15 cellular contexts compared by ENCODE assay signal in genomic region chr1:151210830-151211229, GRCh38. TPM values are rescaled to one million over a fixed set of nuclear protein-coding genes. Genes with fewer than 3 reads are reported as not detected.
DNase-seq lines count a peak whose midpoint lies in the region; ATAC-seq and TF ChIP-seq lines count a peak whose summit lies in the region.
"Had no signal": no experiment of that assay in that cellular context is flagged by ENCODE, and none has a peak within 500 bp of the region (broad histone marks: within the 10 kb centered on the region; RNA-seq: fewer than 3 reads in every experiment).

No MANE protein-coding gene starts in this region.

- H3K79me2 ChIP-seq in SK-N-SH (ENCODE audit: insufficient read depth) (peaks cover 100% of the 10 kb centered on the region), osteoblast (ENCODE audit: insufficient read depth, low read length) (peaks cover 99% of the 10 kb centered on the region), neural progenitor cell (ENCODE audit: low read depth) (peaks cover 100% of the 10 kb centered on the region)

- H2AFZ ChIP-seq in SK-N-SH (ENCODE audit: low read depth), result no peak overlapping the region
- no peak overlapping the region for H2AFZ ChIP-seq in osteoblast (ENCODE audit: low read length)
- no peak overlapping the region for H2AFZ ChIP-seq in neural progenitor cell (replicated peaks)

- H3K4me2 ChIP-seq in SK-N-SH (no peak overlapping the region), osteoblast (ENCODE audit: insufficient read depth, low read length) (no peak overlapping the region), neural progenitor cell (no peak overlapping the region)

- no peak for DNase-seq in SK-N-SH
- peak; percentile 19 for DNase-seq in NCI-H2227 treated with DMSO at 0.1 percent for 48 hours (lab: John Stamatoyannopoulos, UW)
- DNase-seq in astrocyte of the spinal cord (ENCODE audit: low read depth, low spot score), result peak; percentile 12
- DNase-seq in osteoblast (ENCODE audit: insufficient read length, low spot score, missing footprints), result peak; percentile 68
- DNase-seq in neural progenitor cell (ENCODE audit: low spot score), result no peak
- DNase-seq: anterior cingulate cortex, NCI-H2029 treated with DMSO at 0.1 percent for 48 hours, NCI-H774, SHP77 had no signal

- POLR2A ChIA-PET in SK-N-SH (lab: Yijun Ruan, JAX), result no interaction called here

- H3K4me3 ChIP-seq in SK-N-SH (ENCODE audit: low read depth in 2 of 2, low read length in 1 of 2) (no peak overlapping the region), astrocyte of the spinal cord (ENCODE audit: low read depth, low read length) (no peak overlapping the region), osteoblast (ENCODE audit: insufficient read depth, low read length) (no peak overlapping the region), neural progenitor cell (no peak overlapping the region)
- H3K4me3 ChIP-seq: HAP-1, skin epidermis had no signal

- ATAC-seq in SK-N-SH treated with all-trans-retinoic acid at 6 μM for 48 hours, result peak; percentile 67
- ATAC-seq in HG02588 (IDR thresholded peaks at IDR 0.05; ENCODE audit: unreplicated experiment), result no peak
- ATAC-seq in HG03520 (IDR thresholded peaks at IDR 0.05; ENCODE audit: unreplicated experiment), result no peak

- H4K20me1 ChIP-seq in SK-N-SH (ENCODE audit: insufficient read depth) (peaks cover 76% of the 10 kb centered on the region), osteoblast (ENCODE audit: insufficient read depth, low read length) (peaks cover 58% of the 10 kb centered on the region), neural progenitor cell (ENCODE audit: low read depth) (peaks cover 94% of the 10 kb centered on the region)

- no peak for TF ChIP-seq EP300 in SK-N-SH (IDR thresholded peaks at IDR 0.05; ENCODE audit: borderline replicate concordance in 1 of 2, low read depth in 1 of 2, low read length in 1 of 2)

- H3K36me3 ChIP-seq in SK-N-SH (replicated peaks in 1 of 2; ENCODE audit: control insufficient read depth in 1 of 2, insufficient read depth in 2 of 2, low read length in 1 of 2) (peaks cover 4 to 60% of the 10 kb centered on the region in 2 experiments), osteoblast (ENCODE audit: insufficient read depth, low read length) (peaks cover 53% of the 10 kb centered on the region), neural progenitor cell (peaks cover 4% of the 10 kb centered on the region)

- no peaks in the 10 kb centered on the region for H3K9me2 ChIP-seq in SK-N-SH

- H3K4me3 Mint-ChIP-seq in neural progenitor cell, result no peak overlapping the region
- H3K4me3 Mint-ChIP-seq: stimulated activated naive CD8-positive, alpha-beta T cell treated with anti-CD3 and anti-CD28 coated beads, Interleukin-15, Interleukin-2, amounts not matched to agents 100 ng/mL and 50 ng/mL, for 24 hours had no signal

- H3K27ac Mint-ChIP-seq in neural progenitor cell, result no peak overlapping the region
- H3K27ac Mint-ChIP-seq: stimulated activated naive CD8-positive, alpha-beta T cell treated with anti-CD3 and anti-CD28 coated beads, Interleukin-15, Interleukin-2, amounts not matched to agents 100 ng/mL and 50 ng/mL, for 24 hours had no signal

- 0 out of 4 replicates have a peak overlapping the region, but pooled peaks of 1 of the 2 experiments have one; percentile 13 for H3K27ac ChIP-seq in SK-N-SH (ENCODE audit: low read depth in 2 of 2, low read length in 1 of 2)
- peak overlapping the region; percentile 53 for H3K27ac ChIP-seq in osteoblast (ENCODE audit: low read depth, low read length)
- H3K27ac ChIP-seq in neural progenitor cell, result no peak overlapping the region
- H3K27ac ChIP-seq: skin epidermis had no signal

- no peaks in the 10 kb centered on the region for H3K27me3 ChIP-seq in SK-N-SH (ENCODE audit: insufficient read depth)
- no peaks in the 10 kb centered on the region for H3K27me3 ChIP-seq in osteoblast (ENCODE audit: insufficient read depth, low read length)
- H3K27me3 ChIP-seq in neural progenitor cell, result no peaks in the 10 kb centered on the region

- H3F3A ChIP-seq in SK-N-SH (replicated peaks; ENCODE audit: insufficient read depth), result peaks cover 21% of the 10 kb centered on the region
- H3F3A ChIP-seq in neural progenitor cell (ENCODE audit: low read depth), result peaks cover 9% of the 10 kb centered on the region

- no peak overlapping the region for H3K9ac ChIP-seq in SK-N-SH
- no peak overlapping the region for H3K9ac ChIP-seq in neural progenitor cell

- in situ Hi-C loops in astrocyte of the spinal cord (cut with HindIII; ENCODE audit: low sequenced_read_pairs), result no loop called here

- H3K9me3 ChIP-seq in SK-N-SH, result no peaks in the 10 kb centered on the region
- H3K9me3 ChIP-seq in osteoblast (ENCODE audit: low read depth, low read length), result no peaks in the 10 kb centered on the region
- H3K9me3 ChIP-seq in neural progenitor cell (ENCODE audit: low read depth), result no peaks in the 10 kb centered on the region
- H3K9me3 ChIP-seq: HAP-1 had no signal

- H3K4me1 ChIP-seq in SK-N-SH (ENCODE audit: control insufficient read depth in 1 of 2, insufficient read depth in 2 of 2, low read depth in 1 of 2, low read length in 1 of 2) (no peaks in the 10 kb centered on the region), osteoblast (ENCODE audit: insufficient read depth, low read length) (peaks cover 5% of the 10 kb centered on the region), neural progenitor cell (no peaks in the 10 kb centered on the region)
- H3K4me1 ChIP-seq: HAP-1 had no signal

- no peak for TF ChIP-seq CTCF in SK-N-SH (IDR thresholded peaks at IDR 0.05)
- no peak for TF ChIP-seq CTCF in astrocyte of the spinal cord (IDR thresholded peaks at IDR 0.05; ENCODE audit: low read depth, low read length)
- no peak for TF ChIP-seq CTCF in osteoblast (IDR thresholded peaks at IDR 0.05; ENCODE audit: extremely low read depth, low read depth, low read length)
- no peak for TF ChIP-seq CTCF in neural progenitor cell (IDR thresholded peaks at IDR 0.05)

- peaks cover 2% of the 10 kb centered on the region for H3K4me1 Mint-ChIP-seq in neural progenitor cell

- no peaks in the 10 kb centered on the region for H3K9me3 Mint-ChIP-seq in neural progenitor cell
- H3K9me3 Mint-ChIP-seq: stimulated activated naive CD8-positive, alpha-beta T cell treated with anti-CD3 and anti-CD28 coated beads, Interleukin-15, Interleukin-2, amounts not matched to agents 100 ng/mL and 50 ng/mL, for 24 hours had no signal

- peaks cover 24% of the 10 kb centered on the region for H3K36me3 Mint-ChIP-seq in neural progenitor cell

- CTCF ChIA-PET in SK-N-SH (lab: Yijun Ruan, JAX), result no interaction called here

- 100% methylated on average over 1 of the region's 1 CpG for WGBS in SK-N-SH (ENCODE audit: low lambda C conversion rate)

- TF ChIP-seq RAD21 in SK-N-SH (IDR thresholded peaks at IDR 0.05; ENCODE audit: low read length), result no peak

- peaks cover 3% of the 10 kb centered on the region for H3K27me3 Mint-ChIP-seq in neural progenitor cell (ENCODE audit: insufficient read depth, low read depth)
- H3K27me3 Mint-ChIP-seq: stimulated activated naive CD8-positive, alpha-beta T cell treated with anti-CD3 and anti-CD28 coated beads, Interleukin-15, Interleukin-2, amounts not matched to agents 100 ng/mL and 50 ng/mL, for 24 hours had no signal

TF ChIP-seq in SK-N-SH treated with all-trans-retinoic acid at 6 μM for 48 hours, 23 proteins besides CTCF, POLR2A, EP300 and RAD21 (continues in another document):
- no peak for TF ChIP-seq OSR1 (CRISPR knock-in tag; IDR thresholded peaks at IDR 0.05)
- no peak for TF ChIP-seq ISL1 (CRISPR knock-in tag; IDR thresholded peaks at IDR 0.05)

TF ChIP-seq in SK-N-SH, 30 proteins besides CTCF, POLR2A, EP300 and RAD21:
- no peak for TF ChIP-seq FOXM1 (IDR thresholded peaks at IDR 0.05; ENCODE audit: low read depth)
- TF ChIP-seq NFIC (IDR thresholded peaks at IDR 0.05; ENCODE audit: borderline replicate concordance), result no peak
- TF ChIP-seq GABPA (IDR thresholded peaks at IDR 0.05; ENCODE audit: low read depth), result no peak
- TF ChIP-seq MEF2A (IDR thresholded peaks at IDR 0.05; ENCODE audit: borderline replicate concordance, low read depth), result no peak
- TF ChIP-seq NRF1 (IDR thresholded peaks at IDR 0.05; ENCODE audit: low read depth, low read length), result no peak
- TF ChIP-seq TEAD4 (IDR thresholded peaks at IDR 0.05; ENCODE audit: borderline replicate concordance, insufficient read depth), result no peak
- no peak for TF ChIP-seq SMC3 (IDR thresholded peaks at IDR 0.05; ENCODE audit: low read depth, low read length)

RNA-seq across cellular contexts. Expression of gene PIP5K1A, which starts 12.5 kb away (rescaled TPM):
- polyA plus RNA-seq in SK-N-SH (2012; rRNA removed), result 66.0 and 94.1 TPM in 2 replicates
- polyA plus RNA-seq in SK-N-SH (2012; cell fraction: cytosol; rRNA removed), result 63.4 and 71.2 TPM in 2 replicates
- polyA plus RNA-seq in SK-N-SH (2012; cell fraction: nucleus; rRNA removed), result 75.3 and 136 TPM in 2 replicates
- total RNA-seq in osteoblast (64.5 and 67.7 TPM in 2 replicates), neural progenitor cell (ENCODE audit: low replicate concordance) (81.2 and 90.6 TPM in 2 replicates)

RNA-seq across cellular contexts. Expression of gene VPS72, which starts 20.8 kb away (rescaled TPM):
- polyA plus RNA-seq in SK-N-SH (2012; rRNA removed), result 80.2 and 104 TPM in 2 replicates
- polyA plus RNA-seq in SK-N-SH (2012; cell fraction: cytosol; rRNA removed), result 83.8 and 84.8 TPM in 2 replicates
- 36.2 and 59.0 TPM in 2 replicates for polyA plus RNA-seq in SK-N-SH (2012; cell fraction: nucleus; rRNA removed)
- total RNA-seq in osteoblast, result 34.7 and 35.1 TPM in 2 replicates
- 107 and 117 TPM in 2 replicates for total RNA-seq in neural progenitor cell (ENCODE audit: low replicate concordance)

RNA-seq across cellular contexts. Expression of gene TMOD4, which starts 35.0 kb away (rescaled TPM):
- polyA plus RNA-seq in SK-N-SH (2012; rRNA removed), result 0.57 and 0.59 TPM in 2 replicates
- 0.20 and 0.37 TPM in 2 replicates for polyA plus RNA-seq in SK-N-SH (2012; cell fraction: cytosol; rRNA removed)
- 1.7 and 2.0 TPM in 2 replicates for polyA plus RNA-seq in SK-N-SH (2012; cell fraction: nucleus; rRNA removed)
- total RNA-seq in osteoblast (0.36 TPM in 1 of 2 replicates, not detected in the other), neural progenitor cell (ENCODE audit: low replicate concordance) (not detected in 2 replicates)

RNA-seq across cellular contexts. Expression of gene PSMD4, which starts 43.7 kb away (rescaled TPM):
- polyA plus RNA-seq in SK-N-SH (2012; rRNA removed), result 419 and 518 TPM in 2 replicates
- 388 and 427 TPM in 2 replicates for polyA plus RNA-seq in SK-N-SH (2012; cell fraction: cytosol; rRNA removed)
- 294 and 298 TPM in 2 replicates for polyA plus RNA-seq in SK-N-SH (2012; cell fraction: nucleus; rRNA removed)
- total RNA-seq in osteoblast (140 and 150 TPM in 2 replicates), neural progenitor cell (ENCODE audit: low replicate concordance) (123 and 162 TPM in 2 replicates)

RNA-seq across cellular contexts. Expression of gene SCNM1, which starts 44.9 kb away (rescaled TPM):
- 23.4 and 27.8 TPM in 2 replicates for polyA plus RNA-seq in SK-N-SH (2012; rRNA removed)
- polyA plus RNA-seq in SK-N-SH (2012; cell fraction: cytosol; rRNA removed), result 19.6 and 20.7 TPM in 2 replicates
- polyA plus RNA-seq in SK-N-SH (2012; cell fraction: nucleus; rRNA removed), result 61.7 and 92.2 TPM in 2 replicates
- total RNA-seq in osteoblast (25.3 and 26.8 TPM in 2 replicates), neural progenitor cell (ENCODE audit: low replicate concordance) (22.0 and 25.3 TPM in 2 replicates)

Comparison
In these comparisons a context has a peak if more than half of its experiments do, and no peak if none do; other contexts are left out.
1. DNase-seq: peak in NCI-H2227 treated with DMSO at 0.1 percent for 48 hours (single experiment), astrocyte of the spinal cord (single experiment) and osteoblast (single experiment); none in SK-N-SH (single experiment) and neural progenitor cell (single experiment).